In the genomic region with DNA sequence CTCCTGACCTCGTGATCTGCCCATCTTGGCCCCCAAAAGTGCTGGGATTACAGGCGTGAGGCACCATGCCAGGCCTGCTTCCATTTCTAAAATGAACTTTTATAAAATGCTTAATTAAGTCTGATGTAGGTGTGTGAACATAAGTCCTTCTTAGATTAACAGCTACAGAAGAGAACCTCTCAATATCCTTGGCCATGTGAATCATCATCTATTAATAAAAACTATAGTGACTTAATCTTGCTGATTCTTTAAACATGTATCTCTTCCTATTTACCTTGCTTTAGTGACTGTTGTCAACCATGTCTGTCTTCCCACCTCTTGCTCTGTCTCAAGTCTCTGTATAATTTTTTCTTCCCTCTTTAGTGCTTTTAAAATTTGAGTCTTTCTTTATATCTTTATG, we compare ENCODE assay signal across 35 cellular contexts.
"Had no signal": no experiment of that assay in that cellular context is flagged by ENCODE, and none has a peak within 500 bp of the region (broad histone marks: within the 10 kb centered on the region; RNA-seq: fewer than 3 reads in every experiment).

No MANE protein-coding gene starts in this region.

- H3K9me3 ChIP-seq: adrenal gland, body of pancreas, breast epithelium had no signal

- ATAC-seq: activated CD8-positive, alpha-beta T cell treated with anti-CD3 and anti-CD28 coated beads for 36 hours; activated naive CD4-positive, alpha-beta T cell treated with anti-CD3 and anti-CD28 coated beads, Interleukin-2, amount 50 U/mL, for 72 hours; activated T-cell treated with anti-CD3 and anti-CD28 coated beads, Interleukin-2, amount 50 U/mL, for 4 hours; activated T-cell treated with anti-CD3 and anti-CD28 coated beads, Interleukin-2, amount 50 U/mL, for 72 hours; activated T-helper 17 cell treated with anti-CD3 and anti-CD28 coated beads, Interleukin-2, amount 50 U/mL, for 72 hours; body of pancreas had no signal

- H3K27ac ChIP-seq: adrenal gland, body of pancreas, brain microvascular endothelial cell, breast epithelium, VCaP had no signal

- H3K27me3 Mint-ChIP-seq: activated B cell treated with CpG ODN at 0.5 μM for 24 hours; activated CD4-positive, alpha-beta memory T cell treated with anti-CD3 and anti-CD28 coated beads for 36 hours; activated CD4-positive, alpha-beta T cell treated with anti-CD3 and anti-CD28 coated beads, Interleukin-2, amount 10 ng/mL, durations not matched to agents 24 days and 14 days; activated CD8-positive, alpha-beta T cell treated with anti-CD3 and anti-CD28 coated beads for 36 hours; activated naive CD8-positive, alpha-beta T cell treated with anti-CD3 and anti-CD28 coated beads for 36 hours; activated T-helper 17 cell treated with anti-CD3 and anti-CD28 coated beads, Interleukin-2, amount 50 U/mL, for 72 hours had no signal

- H3K27ac Mint-ChIP-seq: activated B cell treated with CpG ODN at 0.5 μM for 24 hours; activated CD4-positive, alpha-beta memory T cell treated with anti-CD3 and anti-CD28 coated beads for 36 hours; activated CD4-positive, alpha-beta T cell treated with anti-CD3 and anti-CD28 coated beads, Interleukin-2, amount 10 ng/mL, durations not matched to agents 24 days and 14 days; activated CD8-positive, alpha-beta T cell treated with anti-CD3 and anti-CD28 coated beads for 36 hours; activated naive CD4-positive, alpha-beta T cell treated with anti-CD3 and anti-CD28 coated beads for 36 hours; activated naive CD4-positive, alpha-beta T cell treated with anti-CD3 and anti-CD28 coated beads, Interleukin-2, amount 50 U/mL, for 72 hours; activated naive CD8-positive, alpha-beta T cell treated with anti-CD3 and anti-CD28 coated beads for 36 hours; activated T-cell treated with anti-CD3 and anti-CD28 coated beads, Interleukin-2, amount 50 U/mL, for 72 hours; activated T-helper 1 cell treated with anti-CD3 and anti-CD28 coated beads, Interleukin-12 subunit alpha, Interleukin-12 subunit beta, Interleukin-2, Interleukin-4 antibody, amounts not matched to agents 30 ng/mL and 10 ng/mL and 1 ng/mL, durations not matched to agents 14 hours and 24 hours and 36 hours; activated T-helper 17 cell treated with anti-CD3 and anti-CD28 coated beads, Interleukin-2, amount 50 U/mL, for 72 hours; T-helper 1 cell treated with Interleukin-12 subunit alpha and Interleukin-12 subunit beta and Interleukin-4 antibody, amounts not matched to agents 30 μg/mL and 1 μg/mL, for 36 hours; T-helper 2 cell treated with Interferon-gamma antibody and Interleukin-4, amounts not matched to agents 5 μg/mL and 100 μg/mL, for 36 hours had no signal

- DNase-seq: activated B cell treated with CpG ODN at 0.5 μM for 24 hours; activated CD4-positive, alpha-beta memory T cell treated with anti-CD3 and anti-CD28 coated beads for 36 hours; activated CD4-positive, alpha-beta T cell treated with anti-CD3 and anti-CD28 coated beads for 4 hours; activated CD4-positive, alpha-beta T cell treated with anti-CD3 and anti-CD28 coated beads, Interleukin-2, amount 10 ng/mL, durations not matched to agents 24 days and 14 days; activated CD4-positive, alpha-beta T cell treated with anti-CD3 and anti-CD28 coated beads, Interleukin-2, amount 50 U/mL, for 1 hour; activated CD4-positive, alpha-beta T cell treated with anti-CD3 and anti-CD28 coated beads, Interleukin-2, amount 50 U/mL, for 4 hours; activated CD4-positive, CD25-positive, alpha-beta regulatory T cell treated with anti-CD3 and anti-CD28 coated beads, Interleukin-2, amount 50 U/mL, for 72 hours; activated CD8-positive, alpha-beta memory T cell treated with anti-CD3 and anti-CD28 coated beads, Interleukin-2, amount 50 U/mL, for 4 hours; activated CD8-positive, alpha-beta T cell treated with anti-CD3 and anti-CD28 coated beads for 36 hours; activated effector memory CD4-positive, alpha-beta T cell treated with anti-CD3 and anti-CD28 coated beads, Interleukin-2, amount 50 U/mL, for 16 hours; activated gamma-delta T cell treated with Interleukin-2 at 50 U/mL for 16 hours; activated naive CD4-positive, alpha-beta T cell; activated naive CD4-positive, alpha-beta T cell treated with anti-CD3 and anti-CD28 coated beads for 36 hours; activated naive CD4-positive, alpha-beta T cell treated with anti-CD3 and anti-CD28 coated beads, Interleukin-2, amount 50 U/mL, for 16 hours; activated naive CD8-positive, alpha-beta T cell treated with anti-CD3 and anti-CD28 coated beads for 36 hours; activated T-cell treated with anti-CD3 and anti-CD28 coated beads for 4 hours; activated T-cell treated with anti-CD3 and anti-CD28 coated beads, Interleukin-2, amount 50 U/mL, for 1 hour; activated T-cell treated with anti-CD3 and anti-CD28 coated beads, Interleukin-2, amount 50 U/mL, for 4 hours; activated T-cell treated with anti-CD3 and anti-CD28 coated beads, Interleukin-2, amount 50 U/mL, for 72 hours; adrenal gland; amniotic stem cell; aorta; body of pancreas; brain microvascular endothelial cell; central memory CD4-positive, alpha-beta T cell; T-helper 1 cell; T-helper 2 cell; T-helper 9 cell had no signal

- H3K36me3 ChIP-seq: adrenal gland, brain microvascular endothelial cell, breast epithelium had no signal

- H3K4me3 ChIP-seq: adrenal gland, body of pancreas, breast epithelium had no signal

- H3K27me3 ChIP-seq: adrenal gland, body of pancreas, brain microvascular endothelial cell, breast epithelium had no signal

- H3K4me1 ChIP-seq: body of pancreas, breast epithelium had no signal

- H3K9me3 Mint-ChIP-seq: activated B cell treated with CpG ODN at 0.5 μM for 24 hours; activated CD4-positive, alpha-beta memory T cell treated with anti-CD3 and anti-CD28 coated beads for 36 hours; activated naive CD8-positive, alpha-beta T cell treated with anti-CD3 and anti-CD28 coated beads for 36 hours; activated T-cell treated with anti-CD3 and anti-CD28 coated beads, Interleukin-2, amount 50 U/mL, for 4 hours; activated T-cell treated with anti-CD3 and anti-CD28 coated beads, Interleukin-2, amount 50 U/mL, for 72 hours; activated T-helper 1 cell treated with anti-CD3 and anti-CD28 coated beads, Interleukin-12 subunit alpha, Interleukin-12 subunit beta, Interleukin-2, Interleukin-4 antibody, amounts not matched to agents 30 ng/mL and 10 ng/mL and 1 ng/mL, durations not matched to agents 14 hours and 24 hours and 36 hours; T-helper 1 cell treated with Interleukin-12 subunit alpha and Interleukin-12 subunit beta and Interleukin-4 antibody, amounts not matched to agents 30 μg/mL and 1 μg/mL, for 36 hours; T-helper 2 cell treated with Interferon-gamma antibody and Interleukin-4, amounts not matched to agents 5 μg/mL and 100 μg/mL, for 36 hours had no signal

- H3K4me3 Mint-ChIP-seq: activated B cell treated with CpG ODN at 0.5 μM for 24 hours; activated CD4-positive, alpha-beta memory T cell treated with anti-CD3 and anti-CD28 coated beads for 36 hours; activated CD4-positive, alpha-beta T cell treated with anti-CD3 and anti-CD28 coated beads, Interleukin-2, amount 10 ng/mL, durations not matched to agents 24 days and 14 days; activated CD8-positive, alpha-beta T cell treated with anti-CD3 and anti-CD28 coated beads for 36 hours; activated naive CD4-positive, alpha-beta T cell treated with anti-CD3 and anti-CD28 coated beads for 36 hours; activated naive CD8-positive, alpha-beta T cell treated with anti-CD3 and anti-CD28 coated beads for 36 hours; activated T-cell treated with anti-CD3 and anti-CD28 coated beads, Interleukin-2, amount 50 U/mL, for 4 hours; activated T-cell treated with anti-CD3 and anti-CD28 coated beads, Interleukin-2, amount 50 U/mL, for 72 hours; activated T-helper 1 cell treated with anti-CD3 and anti-CD28 coated beads, Interleukin-12 subunit alpha, Interleukin-12 subunit beta, Interleukin-2, Interleukin-4 antibody, amounts not matched to agents 30 ng/mL and 10 ng/mL and 1 ng/mL, durations not matched to agents 14 hours and 24 hours and 36 hours; activated T-helper 17 cell treated with anti-CD3 and anti-CD28 coated beads, Interleukin-2, amount 50 U/mL, for 72 hours; T-helper 1 cell treated with Interleukin-12 subunit alpha and Interleukin-12 subunit beta and Interleukin-4 antibody, amounts not matched to agents 30 μg/mL and 1 μg/mL, for 36 hours; T-helper 2 cell treated with Interferon-gamma antibody and Interleukin-4, amounts not matched to agents 5 μg/mL and 100 μg/mL, for 36 hours had no signal
